19 cellular contexts compared by ENCODE assay signal in genomic region chr1:175784826-175785225, GRCh38. TPM values are rescaled to one million over a fixed set of nuclear protein-coding genes. Genes with fewer than 3 reads are reported as not detected.
A peak's percentile ranks its signal among the peaks of the same experiment; 100 is the strongest.
DNase-seq lines count a peak whose midpoint lies in the region; ATAC-seq, FAIRE-seq and TF ChIP-seq lines count a peak whose summit lies in the region.
"Had no signal": no experiment of that assay in that cellular context is flagged by ENCODE, and none has a peak within 500 bp of the region (broad histone marks: within the 10 kb centered on the region; RNA-seq: fewer than 3 reads in every experiment).

No MANE protein-coding gene starts in this region.

- H2BK120ac ChIP-seq in H1 (replicated peaks; ENCODE audit: low read depth, low read length) (no peak overlapping the region), neuronal stem cell (ENCODE audit: low read depth, low read length) (no peak overlapping the region)

- H4K5ac ChIP-seq in H1 (ENCODE audit: insufficient read length, low read depth, low read length): no peak overlapping the region

- no peak overlapping the region for H2AK5ac ChIP-seq in H1 (ENCODE audit: low read depth, low read length)
- no peak overlapping the region for H2AK5ac ChIP-seq in neuronal stem cell (ENCODE audit: low read depth, low read length)

- H2BK5ac ChIP-seq in H1 (ENCODE audit: low read depth, low read length): no peak overlapping the region
- no peak overlapping the region for H2BK5ac ChIP-seq in neuronal stem cell (ENCODE audit: low read length)

- no peak for ATAC-seq in GM19467 (IDR thresholded peaks at IDR 0.05; ENCODE audit: unreplicated experiment)
- ATAC-seq: CD8-positive, alpha-beta T cell; K562 had no signal

- no peaks in the 10 kb centered on the region for H3K79me1 ChIP-seq in H1 (ENCODE audit: low read depth, low read length)
- no peaks in the 10 kb centered on the region for H3K79me1 ChIP-seq in neuronal stem cell (ENCODE audit: low read depth, low read length)

- no peak for TF ChIP-seq POLR2A in H1 (IDR thresholded peaks at IDR 0.05; ENCODE audit: control extremely low read depth in 1 of 2, low read depth in 2 of 2, low read length in 2 of 2)

- peak; percentile 35 for DNase-seq in H7
- DNase-seq in H1 (ENCODE audit: low read depth in 1 of 2, low spot score in 2 of 2): peak in 1 of 2 experiments; percentile 47
- peak; percentile 34 for DNase-seq in iPS-NIHi7 (ENCODE audit: extremely low spot score)
- DNase-seq in neuronal stem cell (ENCODE audit: low spot score): no peak
- DNase-seq in NCI-H1436 (lab: John Stamatoyannopoulos, UW): no peak
- DNase-seq in OCI-M1 (lab: John Stamatoyannopoulos, UW): no peak
- DNase-seq: 8988T; Calu3; CD8-positive, alpha-beta T cell; GM23248; IMR-90 had no signal

- H3K9me3 ChIP-seq in H1 (ENCODE audit: insufficient read depth in 2 of 2, low read depth in 1 of 2, low read length in 1 of 2): no peaks in the 10 kb centered on the region
- no peaks in the 10 kb centered on the region for H3K9me3 ChIP-seq in neuronal stem cell (replicated peaks in 1 of 2; ENCODE audit: control insufficient read depth in 2 of 2, insufficient read depth in 1 of 2, low read depth in 1 of 2, low read length in 2 of 2)
- H3K9me3 ChIP-seq: BLaER1 treated with 17β-estradiol and CSF1 and Interleukin-3, amounts not matched to agents 10 nM and 100 nM; HAP-1 had no signal

- no peaks in the 10 kb centered on the region for H3K23me2 ChIP-seq in H1 (ENCODE audit: low read depth, low read length)

- TF ChIP-seq CTCF in H1 (IDR thresholded peaks at IDR 0.05; ENCODE audit: control extremely low read depth in 1 of 3, insufficient read depth in 1 of 3, low read depth in 1 of 3, low read length in 3 of 3): no peak

- CTCF ChIA-PET in H1 (lab: Charles Lee; ENCODE audit: partially characterized antibody): interaction anchor here (1.2 kb wide), 1 partner anchor 28 kb away, joined by 4 read pairs; no protein-coding TSS in a partner anchor

- H3K9ac ChIP-seq in H1 (replicated peaks in 1 of 4; ENCODE audit: extremely low read depth in 1 of 4, low read depth in 3 of 4, low read length in 3 of 4) (no peak overlapping the region), neuronal stem cell (ENCODE audit: low read depth, low read length, poor library complexity) (no peak overlapping the region)
- H3K9ac ChIP-seq: BLaER1 treated with 17β-estradiol and CSF1 and Interleukin-3, amounts not matched to agents 10 nM and 100 nM; GM23248 had no signal

- H3K4me1 ChIP-seq in H1 (replicated peaks in 1 of 4; ENCODE audit: control insufficient read depth in 3 of 4, insufficient read depth in 4 of 4, low read length in 3 of 4) (peaks cover 0 to 5% (median 3%) of the 10 kb centered on the region in 4 experiments; a peak in 3 of 7 replicates), neuronal stem cell (ENCODE audit: control insufficient read depth in 2 of 2, insufficient read depth in 1 of 2, low read depth in 1 of 2, low read length in 2 of 2) (peaks cover 4 to 5% of the 10 kb centered on the region in 2 donors)
- H3K4me1 ChIP-seq: HAP-1 had no signal

- H3K56ac ChIP-seq in H1 (replicated peaks; ENCODE audit: insufficient read length, low read depth, low read length): no peak overlapping the region

- H3K79me2 ChIP-seq in H1 (ENCODE audit: control insufficient read depth in 1 of 2, insufficient read depth in 2 of 2, low read length in 2 of 2): no peaks in the 10 kb centered on the region

- POLR2A ChIA-PET in H1 (lab: Charles Lee; ENCODE audit: partially characterized antibody): interaction anchor here (0.6 kb wide), 1 partner anchor 31 kb away, joined by 3 read pairs; no protein-coding TSS in a partner anchor

- H4K20me1 ChIP-seq in H1 (replicated peaks in 1 of 2; ENCODE audit: control insufficient read depth in 1 of 2, insufficient read depth in 2 of 2, low read length in 2 of 2): no peaks in the 10 kb centered on the region
- H4K20me1 ChIP-seq: BLaER1 treated with 17β-estradiol and CSF1 and Interleukin-3, amounts not matched to agents 10 nM and 100 nM had no signal

- no peak for TF ChIP-seq RAD21 in H1 (IDR thresholded peaks at IDR 0.05 in 1 of 2, conservative IDR thresholded peaks at IDR 0.05 in 1 of 2; ENCODE audit: low read depth in 2 of 2, low read length in 2 of 2)

- H2BK15ac ChIP-seq in H1 (ENCODE audit: low read length) (no peak overlapping the region), neuronal stem cell (ENCODE audit: low read length) (no peak overlapping the region)

- H3K4me2 ChIP-seq in H1 (ENCODE audit: insufficient read depth in 1 of 2, low read depth in 2 of 2, low read length in 2 of 2) (peak overlapping the region in 1 of 2 experiments; percentile 34; a peak in 1 of 4 replicates), neuronal stem cell (ENCODE audit: insufficient read depth, low read length, poor library complexity, severe bottlenecking) (no peak overlapping the region)

- H3K27ac ChIP-seq in H1 (ENCODE audit: low read depth, low read length) (no peak overlapping the region), neuronal stem cell (replicated peaks; ENCODE audit: low read length) (no peak overlapping the region)
- H3K27ac ChIP-seq: GM23248 had no signal

- H3K27me3 ChIP-seq in H7 (ENCODE audit: control insufficient read depth, insufficient read depth, low read length) (no peaks in the 10 kb centered on the region; the same call in 1 of the 2 replicates), H1 (replicated peaks in 1 of 4; ENCODE audit: control insufficient read depth in 3 of 4, extremely low read depth in 1 of 4, insufficient read depth in 3 of 4, low read length in 3 of 4) (no peaks in the 10 kb centered on the region; a peak in 1 of 7 replicates), neuronal stem cell (ENCODE audit: control insufficient read depth in 3 of 3, insufficient read depth in 3 of 3, low read depth in 1 of 3, low read length in 3 of 3) (no peaks in the 10 kb centered on the region)
- H3K27me3 ChIP-seq: BLaER1 treated with 17β-estradiol and CSF1 and Interleukin-3, amounts not matched to agents 10 nM and 100 nM had no signal

- WGBS in H1 (ENCODE audit: extremely low coverage in 1 of 2, insufficient coverage in 1 of 2, insufficient read length in 1 of 2, insufficient replicate concordance in 2 of 2, low coverage in 1 of 2, low lambda C conversion rate in 2 of 2, missing lambda C conversion rate in 1 of 2), 2 experiments: 33% methylated on average over 3 of the region's 3 CpGs; no CpG with 5 or more reads in 1 of the 2 experiments
- WGBS in neuronal stem cell (ENCODE audit: extremely low coverage in 2 of 2, insufficient read length in 2 of 2, insufficient replicate concordance in 1 of 2), 2 donors: no CpG with 5 or more reads among the region's 3 CpGs

- FAIRE-seq in H1 (lab: Jason Lieb, UNC): peak; percentile 24
- FAIRE-seq: G401.6, GM12891, GM19239, HTR-8/SVneo, K562 had no signal

- H3K4me3 ChIP-seq in H7 (ENCODE audit: insufficient read depth, low read depth, low read length) (no peak overlapping the region), H1 (ENCODE audit: extremely low read depth in 1 of 4, insufficient read depth in 2 of 4, low read depth in 3 of 4, low read length in 4 of 4) (no peak overlapping the region), neuronal stem cell (ENCODE audit: low read length in 2 of 2) (no peak overlapping the region)
- H3K4me3 ChIP-seq: BLaER1 treated with 17β-estradiol and CSF1 and Interleukin-3, amounts not matched to agents 10 nM and 100 nM; GM23248; HAP-1; K562 had no signal

- H3K4ac ChIP-seq in H1 (replicated peaks; ENCODE audit: insufficient read length, low read depth, low read length) (no peak overlapping the region), neuronal stem cell (ENCODE audit: low read length) (no peak overlapping the region)

- H2AFZ ChIP-seq in H1 (ENCODE audit: low read length) (peak overlapping the region; percentile 24; the same call in 1 of the 2 replicates), neuronal stem cell (ENCODE audit: low read length) (peak overlapping the region; percentile 58)
- H2AFZ ChIP-seq: GM23248 had no signal

- H4K91ac ChIP-seq in H1 (replicated peaks; ENCODE audit: insufficient read length, low read length) (no peak overlapping the region), neuronal stem cell (ENCODE audit: low read depth, low read length, poor library complexity) (no peak overlapping the region)

- H4K8ac ChIP-seq in H1 (ENCODE audit: extremely low read depth, insufficient read depth, low read length): no peak overlapping the region
- no peak overlapping the region for H4K8ac ChIP-seq in neuronal stem cell (ENCODE audit: low read depth, low read length)

- H3K23ac ChIP-seq in H1 (ENCODE audit: insufficient read length) (no peak overlapping the region), neuronal stem cell (ENCODE audit: low read depth, low read length, poor library complexity) (no peak overlapping the region)

- H3K14ac ChIP-seq in H1 (ENCODE audit: insufficient read length): no peak overlapping the region
- H3K14ac ChIP-seq in neuronal stem cell (ENCODE audit: low read length): no peak overlapping the region

- H2BK20ac ChIP-seq in H1 (ENCODE audit: low read length): no peak overlapping the region

- H2BK12ac ChIP-seq in H1 (ENCODE audit: low read depth, low read length) (no peak overlapping the region), neuronal stem cell (ENCODE audit: low read length) (no peak overlapping the region)

- TF ChIP-seq EP300 in H1 (IDR thresholded peaks at IDR 0.05; ENCODE audit: borderline replicate concordance in 1 of 2, low read depth in 2 of 2, low read length in 2 of 2): no peak

- no peaks in the 10 kb centered on the region for H3K36me3 ChIP-seq in H7 (replicated peaks; ENCODE audit: control insufficient read depth, insufficient read depth, low read length)
- no peaks in the 10 kb centered on the region for H3K36me3 ChIP-seq in H1 (ENCODE audit: control insufficient read depth in 2 of 4, insufficient read depth in 4 of 4, low read length in 3 of 4)
- no peaks in the 10 kb centered on the region for H3K36me3 ChIP-seq in neuronal stem cell (replicated peaks in 1 of 2; ENCODE audit: control insufficient read depth in 2 of 2, insufficient read depth in 2 of 2, low read length in 2 of 2)
- H3K36me3 ChIP-seq: BLaER1 treated with 17β-estradiol and CSF1 and Interleukin-3, amounts not matched to agents 10 nM and 100 nM; HAP-1 had no signal

- H3K18ac ChIP-seq in H1 (ENCODE audit: extremely low read depth, low read length) (no peak overlapping the region), neuronal stem cell (ENCODE audit: low read length) (no peak overlapping the region)

RNA-seq across cellular contexts. Expression of gene TNR, which starts 41.4 kb away (rescaled TPM):
- not detected in 2 replicates for total RNA-seq in H7 (2014; rRNA removed; shearing (Covaris generic))
- total RNA-seq in H1 (2021; fragmentation: NEBNext Ultra II Directional; extraction: Animal tissue kit (Norgen Biotek cat#: 25700)): not detected in 2 replicates
- 0.02 and 0.03 TPM in 2 replicates for polyA plus RNA-seq in H1 (2011; rRNA removed)
- polyA plus RNA-seq in H1 (2011; cell fraction: cytosol; rRNA removed): not detected
- 0.01 TPM for polyA plus RNA-seq in H1 (2011; cell fraction: nucleus; rRNA removed)
- polyA plus RNA-seq in H1 (2012, experiment 1 of 2): 0.01 TPM in 1 of 4 replicates, not detected in the others
- not detected for polyA plus RNA-seq in H1 (2012, experiment 2 of 2)
- 0.02 TPM for polyA plus RNA-seq in H1 (2013, experiment 1 of 2)
- under 0.01 TPM for polyA plus RNA-seq in H1 (2013, experiment 2 of 2)
- polyA minus RNA-seq in H1 (2011; rRNA and poly(A)+ RNA removed): 0.05 TPM in 1 of 2 replicates, not detected in the other
- not detected for polyA minus RNA-seq in H1 (2011; cell fraction: cytosol; rRNA and poly(A)+ RNA removed)
- polyA minus RNA-seq in H1 (2011; cell fraction: nucleus; rRNA and poly(A)+ RNA removed): not detected
- not detected for polyA plus RNA-seq in neuronal stem cell (2013, experiment 1 of 2)
- polyA plus RNA-seq in neuronal stem cell (2013, experiment 2 of 2): not detected
- total RNA-seq: Calu3; CD8-positive, alpha-beta T cell; GM23248; IMR-90; K562 had no signal
- polyA plus RNA-seq: GM23248, IMR-90, K562 had no signal

Comparison
In these comparisons a context has a peak if more than half of its experiments do, and no peak if none do; other contexts are left out.
1. DNase-seq: peak in H7 (single experiment) and iPS-NIHi7 (single experiment); none in neuronal stem cell (single experiment), NCI-H1436 (single experiment) and OCI-M1 (single experiment).